In the genomic region with DNA sequence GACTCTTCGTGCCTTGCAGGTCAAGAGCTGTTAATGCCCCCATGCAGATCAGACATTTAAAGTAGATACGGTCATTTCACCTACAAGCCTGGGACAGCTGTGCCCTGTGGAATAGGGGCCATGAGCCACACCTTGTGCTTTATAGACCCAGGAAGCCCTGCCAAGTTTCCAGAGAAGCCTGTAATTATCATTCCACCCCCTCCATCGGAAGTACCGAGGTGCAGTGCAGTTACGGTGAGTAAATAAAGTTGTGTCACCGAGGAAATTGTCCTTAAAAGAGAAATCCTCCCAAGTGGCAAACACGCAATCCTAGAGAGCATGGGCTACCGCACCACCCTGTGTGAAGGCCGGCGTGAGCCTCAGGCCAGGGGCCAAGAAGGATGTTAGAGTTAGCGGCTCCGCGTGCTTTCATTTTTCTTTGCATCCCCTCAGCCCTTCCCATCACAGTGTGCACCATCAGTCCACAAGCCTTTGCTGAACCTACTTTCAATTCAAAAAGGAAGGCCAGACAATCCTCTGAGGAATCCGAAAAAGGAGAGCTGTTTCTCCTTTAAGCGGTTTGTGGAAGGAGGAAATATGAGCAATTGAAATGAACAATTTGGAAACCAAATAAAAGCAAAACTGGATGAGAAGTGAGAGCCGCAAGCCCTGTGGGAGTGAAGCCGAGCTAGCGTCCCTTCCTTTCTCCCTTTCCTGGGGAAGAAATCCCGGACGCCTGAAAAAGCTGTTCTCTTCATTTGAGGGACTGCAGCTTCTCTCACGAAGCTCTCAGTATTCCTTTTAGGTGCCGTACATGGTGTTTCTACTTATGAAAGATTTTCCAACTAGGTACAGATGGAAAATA, we compare ENCODE assay signal across 1 cellular context.
TF ChIP-seq lines count a peak whose summit lies in the region.

No MANE protein-coding gene starts in this region.

TF ChIP-seq in HEK293, 187 proteins besides CTCF, POLR2A, EP300 and RAD21 (continued from another document and continues in another):
- TF ChIP-seq, protein P1, sequence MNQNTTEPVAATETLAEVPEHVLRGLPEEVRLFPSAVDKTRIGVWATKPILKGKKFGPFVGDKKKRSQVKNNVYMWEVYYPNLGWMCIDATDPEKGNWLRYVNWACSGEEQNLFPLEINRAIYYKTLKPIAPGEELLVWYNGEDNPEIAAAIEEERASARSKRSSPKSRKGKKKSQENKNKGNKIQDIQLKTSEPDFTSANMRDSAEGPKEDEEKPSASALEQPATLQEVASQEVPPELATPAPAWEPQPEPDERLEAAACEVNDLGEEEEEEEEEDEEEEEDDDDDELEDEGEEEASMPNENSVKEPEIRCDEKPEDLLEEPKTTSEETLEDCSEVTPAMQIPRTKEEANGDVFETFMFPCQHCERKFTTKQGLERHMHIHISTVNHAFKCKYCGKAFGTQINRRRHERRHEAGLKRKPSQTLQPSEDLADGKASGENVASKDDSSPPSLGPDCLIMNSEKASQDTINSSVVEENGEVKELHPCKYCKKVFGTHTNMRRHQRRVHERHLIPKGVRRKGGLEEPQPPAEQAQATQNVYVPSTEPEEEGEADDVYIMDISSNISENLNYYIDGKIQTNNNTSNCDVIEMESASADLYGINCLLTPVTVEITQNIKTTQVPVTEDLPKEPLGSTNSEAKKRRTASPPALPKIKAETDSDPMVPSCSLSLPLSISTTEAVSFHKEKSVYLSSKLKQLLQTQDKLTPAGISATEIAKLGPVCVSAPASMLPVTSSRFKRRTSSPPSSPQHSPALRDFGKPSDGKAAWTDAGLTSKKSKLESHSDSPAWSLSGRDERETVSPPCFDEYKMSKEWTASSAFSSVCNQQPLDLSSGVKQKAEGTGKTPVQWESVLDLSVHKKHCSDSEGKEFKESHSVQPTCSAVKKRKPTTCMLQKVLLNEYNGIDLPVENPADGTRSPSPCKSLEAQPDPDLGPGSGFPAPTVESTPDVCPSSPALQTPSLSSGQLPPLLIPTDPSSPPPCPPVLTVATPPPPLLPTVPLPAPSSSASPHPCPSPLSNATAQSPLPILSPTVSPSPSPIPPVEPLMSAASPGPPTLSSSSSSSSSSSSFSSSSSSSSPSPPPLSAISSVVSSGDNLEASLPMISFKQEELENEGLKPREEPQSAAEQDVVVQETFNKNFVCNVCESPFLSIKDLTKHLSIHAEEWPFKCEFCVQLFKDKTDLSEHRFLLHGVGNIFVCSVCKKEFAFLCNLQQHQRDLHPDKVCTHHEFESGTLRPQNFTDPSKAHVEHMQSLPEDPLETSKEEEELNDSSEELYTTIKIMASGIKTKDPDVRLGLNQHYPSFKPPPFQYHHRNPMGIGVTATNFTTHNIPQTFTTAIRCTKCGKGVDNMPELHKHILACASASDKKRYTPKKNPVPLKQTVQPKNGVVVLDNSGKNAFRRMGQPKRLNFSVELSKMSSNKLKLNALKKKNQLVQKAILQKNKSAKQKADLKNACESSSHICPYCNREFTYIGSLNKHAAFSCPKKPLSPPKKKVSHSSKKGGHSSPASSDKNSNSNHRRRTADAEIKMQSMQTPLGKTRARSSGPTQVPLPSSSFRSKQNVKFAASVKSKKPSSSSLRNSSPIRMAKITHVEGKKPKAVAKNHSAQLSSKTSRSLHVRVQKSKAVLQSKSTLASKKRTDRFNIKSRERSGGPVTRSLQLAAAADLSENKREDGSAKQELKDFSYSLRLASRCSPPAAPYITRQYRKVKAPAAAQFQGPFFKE (tag by site-specific recombination; IDR thresholded peaks at IDR 0.05; ENCODE audit: borderline replicate concordance), result no peak
- TF ChIP-seq BCL11A (tag by site-specific recombination; IDR thresholded peaks at IDR 0.05; ENCODE audit: low read depth) (0 out of 2 replicates have a peak, but pooled peaks have one; percentile 24), ZFHX2 (tag by site-specific recombination; conservative IDR thresholded peaks at IDR 0.05) (peak; percentile 36; the same call in 1 of the 2 replicates), ZNF830 (tag by site-specific recombination; IDR thresholded peaks at IDR 0.05; ENCODE audit: low read depth) (no peak), ZNF214 (tag by site-specific recombination; IDR thresholded peaks at IDR 0.05; ENCODE audit: borderline replicate concordance) (no peak), ZBTB8A (tag by site-specific recombination; IDR thresholded peaks at IDR 0.05) (peak; percentile 48; the same call in 1 of the 2 replicates), WT1 (tag by site-specific recombination; IDR thresholded peaks at IDR 0.05) (peak; percentile 92), ZNF354C (tag by site-specific recombination; IDR thresholded peaks at IDR 0.05; ENCODE audit: borderline replicate concordance, low read depth) (no peak), ZNF394 (tag by site-specific recombination; IDR thresholded peaks at IDR 0.05; ENCODE audit: borderline replicate concordance) (peak; percentile 46; the same call in 1 of the 2 replicates), ZNF623 (tag by site-specific recombination; IDR thresholded peaks at IDR 0.05) (no peak), TCF7L2 (IDR thresholded peaks at IDR 0.05; ENCODE audit: borderline replicate concordance, low read depth, low read length) (0 out of 2 replicates have a peak, but pooled peaks have one; percentile 51), GFI1B (tag by site-specific recombination; IDR thresholded peaks at IDR 0.05) (no peak), KLF10 (tag by site-specific recombination; IDR thresholded peaks at IDR 0.05) (peak; percentile 35), ZNF629 (tag by site-specific recombination; IDR thresholded peaks at IDR 0.05) (peak; percentile 82), MZF1 (tag by site-specific recombination; IDR thresholded peaks at IDR 0.05; ENCODE audit: borderline replicate concordance) (peak; percentile 84), ZNF837 (tag by site-specific recombination; IDR thresholded peaks at IDR 0.05) (no peak), ZNF48 (tag by site-specific recombination; IDR thresholded peaks at IDR 0.05) (no peak), ZIC2 (tag by site-specific recombination; IDR thresholded peaks at IDR 0.05) (no peak), KLF9 (tag by site-specific recombination; IDR thresholded peaks at IDR 0.05; ENCODE audit: low read depth) (peak; percentile 34; the same call in 1 of the 2 replicates), SCRT1 (tag by site-specific recombination; IDR thresholded peaks at IDR 0.05; ENCODE audit: borderline replicate concordance) (no peak), MEIS1 (CRISPR knock-in tag; IDR thresholded peaks at IDR 0.05; ENCODE audit: borderline replicate concordance) (no peak), OSR2 (tag by site-specific recombination; IDR thresholded peaks at IDR 0.05) (peak; percentile 94), ZNF121 (tag by site-specific recombination; IDR thresholded peaks at IDR 0.05) (no peak), ZNF654 (tag by site-specific recombination; IDR thresholded peaks at IDR 0.05; ENCODE audit: low read depth) (no peak), ZNF335 (tag by site-specific recombination; conservative IDR thresholded peaks at IDR 0.05) (peak; percentile 72), ZNF558 (tag by site-specific recombination; IDR thresholded peaks at IDR 0.05) (no peak), ZSCAN16 (tag by site-specific recombination; IDR thresholded peaks at IDR 0.05) (no peak), ZNF2 (tag by site-specific recombination; IDR thresholded peaks at IDR 0.05) (peak; percentile 83), SCRT2 (tag by site-specific recombination; IDR thresholded peaks at IDR 0.05) (no peak), ZNF239 (tag by site-specific recombination; IDR thresholded peaks at IDR 0.05) (no peak), ZNF658 (tag by site-specific recombination; IDR thresholded peaks at IDR 0.05) (no peak), KLF8 (tag by site-specific recombination; IDR thresholded peaks at IDR 0.05) (peak; percentile 74)
- TF ChIP-seq, protein P2, sequence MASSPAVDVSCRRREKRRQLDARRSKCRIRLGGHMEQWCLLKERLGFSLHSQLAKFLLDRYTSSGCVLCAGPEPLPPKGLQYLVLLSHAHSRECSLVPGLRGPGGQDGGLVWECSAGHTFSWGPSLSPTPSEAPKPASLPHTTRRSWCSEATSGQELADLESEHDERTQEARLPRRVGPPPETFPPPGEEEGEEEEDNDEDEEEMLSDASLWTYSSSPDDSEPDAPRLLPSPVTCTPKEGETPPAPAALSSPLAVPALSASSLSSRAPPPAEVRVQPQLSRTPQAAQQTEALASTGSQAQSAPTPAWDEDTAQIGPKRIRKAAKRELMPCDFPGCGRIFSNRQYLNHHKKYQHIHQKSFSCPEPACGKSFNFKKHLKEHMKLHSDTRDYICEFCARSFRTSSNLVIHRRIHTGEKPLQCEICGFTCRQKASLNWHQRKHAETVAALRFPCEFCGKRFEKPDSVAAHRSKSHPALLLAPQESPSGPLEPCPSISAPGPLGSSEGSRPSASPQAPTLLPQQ (tag by site-specific recombination; IDR thresholded peaks at IDR 0.05), result peak; percentile 99
- TF ChIP-seq, protein P3, sequence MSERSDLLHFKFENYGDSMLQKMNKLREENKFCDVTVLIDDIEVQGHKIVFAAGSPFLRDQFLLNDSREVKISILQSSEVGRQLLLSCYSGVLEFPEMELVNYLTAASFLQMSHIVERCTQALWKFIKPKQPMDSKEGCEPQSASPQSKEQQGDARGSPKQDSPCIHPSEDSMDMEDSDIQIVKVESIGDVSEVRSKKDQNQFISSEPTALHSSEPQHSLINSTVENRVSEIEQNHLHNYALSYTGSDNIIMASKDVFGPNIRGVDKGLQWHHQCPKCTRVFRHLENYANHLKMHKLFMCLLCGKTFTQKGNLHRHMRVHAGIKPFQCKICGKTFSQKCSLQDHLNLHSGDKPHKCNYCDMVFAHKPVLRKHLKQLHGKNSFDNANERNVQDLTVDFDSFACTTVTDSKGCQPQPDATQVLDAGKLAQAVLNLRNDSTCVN (tag by site-specific recombination; optimal IDR thresholded peaks at IDR 0.05), result peak; percentile 22
- TF ChIP-seq, protein P4, sequence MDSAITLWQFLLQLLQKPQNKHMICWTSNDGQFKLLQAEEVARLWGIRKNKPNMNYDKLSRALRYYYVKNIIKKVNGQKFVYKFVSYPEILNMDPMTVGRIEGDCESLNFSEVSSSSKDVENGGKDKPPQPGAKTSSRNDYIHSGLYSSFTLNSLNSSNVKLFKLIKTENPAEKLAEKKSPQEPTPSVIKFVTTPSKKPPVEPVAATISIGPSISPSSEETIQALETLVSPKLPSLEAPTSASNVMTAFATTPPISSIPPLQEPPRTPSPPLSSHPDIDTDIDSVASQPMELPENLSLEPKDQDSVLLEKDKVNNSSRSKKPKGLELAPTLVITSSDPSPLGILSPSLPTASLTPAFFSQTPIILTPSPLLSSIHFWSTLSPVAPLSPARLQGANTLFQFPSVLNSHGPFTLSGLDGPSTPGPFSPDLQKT (IDR thresholded peaks at IDR 0.05; ENCODE audit: borderline replicate concordance, low read depth, low read length), result no peak
- TF ChIP-seq, protein P5, sequence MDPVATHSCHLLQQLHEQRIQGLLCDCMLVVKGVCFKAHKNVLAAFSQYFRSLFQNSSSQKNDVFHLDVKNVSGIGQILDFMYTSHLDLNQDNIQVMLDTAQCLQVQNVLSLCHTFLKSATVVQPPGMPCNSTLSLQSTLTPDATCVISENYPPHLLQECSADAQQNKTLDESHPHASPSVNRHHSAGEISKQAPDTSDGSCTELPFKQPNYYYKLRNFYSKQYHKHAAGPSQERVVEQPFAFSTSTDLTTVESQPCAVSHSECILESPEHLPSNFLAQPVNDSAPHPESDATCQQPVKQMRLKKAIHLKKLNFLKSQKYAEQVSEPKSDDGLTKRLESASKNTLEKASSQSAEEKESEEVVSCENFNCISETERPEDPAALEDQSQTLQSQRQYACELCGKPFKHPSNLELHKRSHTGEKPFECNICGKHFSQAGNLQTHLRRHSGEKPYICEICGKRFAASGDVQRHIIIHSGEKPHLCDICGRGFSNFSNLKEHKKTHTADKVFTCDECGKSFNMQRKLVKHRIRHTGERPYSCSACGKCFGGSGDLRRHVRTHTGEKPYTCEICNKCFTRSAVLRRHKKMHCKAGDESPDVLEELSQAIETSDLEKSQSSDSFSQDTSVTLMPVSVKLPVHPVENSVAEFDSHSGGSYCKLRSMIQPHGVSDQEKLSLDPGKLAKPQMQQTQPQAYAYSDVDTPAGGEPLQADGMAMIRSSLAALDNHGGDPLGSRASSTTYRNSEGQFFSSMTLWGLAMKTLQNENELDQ (tag by site-specific recombination; IDR thresholded peaks at IDR 0.05; ENCODE audit: low read depth), result no peak
- TF ChIP-seq, protein P6, sequence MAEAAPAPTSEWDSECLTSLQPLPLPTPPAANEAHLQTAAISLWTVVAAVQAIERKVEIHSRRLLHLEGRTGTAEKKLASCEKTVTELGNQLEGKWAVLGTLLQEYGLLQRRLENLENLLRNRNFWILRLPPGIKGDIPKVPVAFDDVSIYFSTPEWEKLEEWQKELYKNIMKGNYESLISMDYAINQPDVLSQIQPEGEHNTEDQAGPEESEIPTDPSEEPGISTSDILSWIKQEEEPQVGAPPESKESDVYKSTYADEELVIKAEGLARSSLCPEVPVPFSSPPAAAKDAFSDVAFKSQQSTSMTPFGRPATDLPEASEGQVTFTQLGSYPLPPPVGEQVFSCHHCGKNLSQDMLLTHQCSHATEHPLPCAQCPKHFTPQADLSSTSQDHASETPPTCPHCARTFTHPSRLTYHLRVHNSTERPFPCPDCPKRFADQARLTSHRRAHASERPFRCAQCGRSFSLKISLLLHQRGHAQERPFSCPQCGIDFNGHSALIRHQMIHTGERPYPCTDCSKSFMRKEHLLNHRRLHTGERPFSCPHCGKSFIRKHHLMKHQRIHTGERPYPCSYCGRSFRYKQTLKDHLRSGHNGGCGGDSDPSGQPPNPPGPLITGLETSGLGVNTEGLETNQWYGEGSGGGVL (tag by site-specific recombination; IDR thresholded peaks at IDR 0.05), result peak; percentile 73
- TF ChIP-seq, protein P7, sequence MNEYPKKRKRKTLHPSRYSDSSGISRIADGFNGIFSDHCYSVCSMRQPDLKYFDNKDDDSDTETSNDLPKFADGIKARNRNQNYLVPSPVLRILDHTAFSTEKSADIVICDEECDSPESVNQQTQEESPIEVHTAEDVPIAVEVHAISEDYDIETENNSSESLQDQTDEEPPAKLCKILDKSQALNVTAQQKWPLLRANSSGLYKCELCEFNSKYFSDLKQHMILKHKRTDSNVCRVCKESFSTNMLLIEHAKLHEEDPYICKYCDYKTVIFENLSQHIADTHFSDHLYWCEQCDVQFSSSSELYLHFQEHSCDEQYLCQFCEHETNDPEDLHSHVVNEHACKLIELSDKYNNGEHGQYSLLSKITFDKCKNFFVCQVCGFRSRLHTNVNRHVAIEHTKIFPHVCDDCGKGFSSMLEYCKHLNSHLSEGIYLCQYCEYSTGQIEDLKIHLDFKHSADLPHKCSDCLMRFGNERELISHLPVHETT (tag by site-specific recombination; IDR thresholded peaks at IDR 0.05), result peak; percentile 46; the same call in 1 of the 2 replicates
- TF ChIP-seq, protein P8, sequence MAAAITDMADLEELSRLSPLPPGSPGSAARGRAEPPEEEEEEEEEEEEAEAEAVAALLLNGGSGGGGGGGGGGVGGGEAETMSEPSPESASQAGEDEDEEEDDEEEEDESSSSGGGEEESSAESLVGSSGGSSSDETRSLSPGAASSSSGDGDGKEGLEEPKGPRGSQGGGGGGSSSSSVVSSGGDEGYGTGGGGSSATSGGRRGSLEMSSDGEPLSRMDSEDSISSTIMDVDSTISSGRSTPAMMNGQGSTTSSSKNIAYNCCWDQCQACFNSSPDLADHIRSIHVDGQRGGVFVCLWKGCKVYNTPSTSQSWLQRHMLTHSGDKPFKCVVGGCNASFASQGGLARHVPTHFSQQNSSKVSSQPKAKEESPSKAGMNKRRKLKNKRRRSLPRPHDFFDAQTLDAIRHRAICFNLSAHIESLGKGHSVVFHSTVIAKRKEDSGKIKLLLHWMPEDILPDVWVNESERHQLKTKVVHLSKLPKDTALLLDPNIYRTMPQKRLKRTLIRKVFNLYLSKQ (tag by site-specific recombination; IDR thresholded peaks at IDR 0.05; ENCODE audit: borderline replicate concordance), result no peak
